ENCODE assay signal across 18 cellular contexts in genomic region chr2:172765664-172766063, GRCh38. TPM values are rescaled to one million over a fixed set of nuclear protein-coding genes. Genes with fewer than 3 reads are reported as not detected.
A peak's percentile ranks its signal among the peaks of the same experiment; 100 is the strongest.
DNase-seq lines count a peak whose midpoint lies in the region; ATAC-seq, FAIRE-seq and TF ChIP-seq lines count a peak whose summit lies in the region.
"Had no signal": no experiment of that assay in that cellular context is flagged by ENCODE, and none has a peak within 500 bp of the region (broad histone marks: within the 10 kb centered on the region; RNA-seq: fewer than 3 reads in every experiment).

No MANE protein-coding gene starts in this region.

- no peak overlapping the region for H3K4me3 Mint-ChIP-seq in stimulated activated effector memory CD8-positive, alpha-beta T cell treated with anti-CD3 and anti-CD28 coated beads, Interleukin-12 subunit alpha, Interleukin-12 subunit beta, amount 100 ng/mL, for 72 hours
- H3K4me3 Mint-ChIP-seq: CD4-positive, alpha-beta memory T cell; GM23338; H9 had no signal

- no peak overlapping the region for H3K4me3 ChIP-seq in GM12865 (ENCODE audit: low read depth, low read length)
- H3K4me3 ChIP-seq in aorta (ENCODE audit: low read length in 2 of 2) = no peak overlapping the region
- H3K4me3 ChIP-seq: GM23338 had no signal

- H3K9me3 Mint-ChIP-seq in stimulated activated effector memory CD8-positive, alpha-beta T cell treated with anti-CD3 and anti-CD28 coated beads, Interleukin-12 subunit alpha, Interleukin-12 subunit beta, amount 100 ng/mL, for 72 hours = peaks cover 5% of the 10 kb centered on the region

- no peak for FAIRE-seq in GM12891 (lab: Jason Lieb, UNC)
- FAIRE-seq: G401.6, GM12892 had no signal

- no peaks in the 10 kb centered on the region for H3K9me3 ChIP-seq in aorta (ENCODE audit: control insufficient read depth, low read length)

- WGBS in aorta, 2 donors = 88 to 92% methylated on average over 4 of the region's 4 CpGs

- H3K36me3 Mint-ChIP-seq in stimulated activated effector memory CD8-positive, alpha-beta T cell treated with anti-CD3 and anti-CD28 coated beads, Interleukin-12 subunit alpha, Interleukin-12 subunit beta, amount 100 ng/mL, for 72 hours = no peaks in the 10 kb centered on the region

- H3K27ac ChIP-seq in aorta (ENCODE audit: low read depth in 1 of 2, low read length in 2 of 2) = no peak overlapping the region

- no peak for TF ChIP-seq CTCF in GM12865 (IDR thresholded peaks at IDR 0.05; ENCODE audit: insufficient read depth, low read depth, low read length, missing control alignments)

- H3K27ac Mint-ChIP-seq in stimulated activated effector memory CD8-positive, alpha-beta T cell treated with anti-CD3 and anti-CD28 coated beads, Interleukin-12 subunit alpha, Interleukin-12 subunit beta, amount 100 ng/mL, for 72 hours = no peak overlapping the region
- H3K27ac Mint-ChIP-seq: CD4-positive, alpha-beta memory T cell; GM23338; H9 had no signal

- no peaks in the 10 kb centered on the region for H3K4me1 ChIP-seq in aorta (ENCODE audit: control insufficient read depth in 1 of 2, insufficient read depth in 2 of 2, low read length in 2 of 2)

- no peaks in the 10 kb centered on the region for H3K36me3 ChIP-seq in aorta (ENCODE audit: control insufficient read depth in 1 of 2, insufficient read depth in 2 of 2, low read length in 1 of 2)

- H3K4me1 Mint-ChIP-seq in stimulated activated effector memory CD8-positive, alpha-beta T cell treated with anti-CD3 and anti-CD28 coated beads, Interleukin-12 subunit alpha, Interleukin-12 subunit beta, amount 100 ng/mL, for 72 hours = no peaks in the 10 kb centered on the region
- H3K4me1 Mint-ChIP-seq: CD4-positive, alpha-beta memory T cell; GM23338 had no signal

- peak; percentile 1 for DNase-seq in GM12865 (ENCODE audit: low read depth)
- DNase-seq in GM12891 (ENCODE audit: insufficient read length, low spot score) = no peak
- no peak for DNase-seq in stimulated activated effector memory CD8-positive, alpha-beta T cell treated with anti-CD3 and anti-CD28 coated beads, Interleukin-12 subunit alpha, Interleukin-12 subunit beta, amount 100 ng/mL, for 72 hours (ENCODE audit: low spot score in 2 of 2)
- DNase-seq in aorta = no peak
- DNase-seq: C1 segment of cervical spinal cord; Calu3; CD4-positive, alpha-beta memory T cell; COR-L47; DMS153; DND-41; H9 had no signal

- peak; percentile 8 for ATAC-seq in stimulated activated effector memory CD8-positive, alpha-beta T cell treated with anti-CD3 and anti-CD28 coated beads, Interleukin-12 subunit alpha, Interleukin-12 subunit beta, amount 100 ng/mL, for 72 hours
- no peak for ATAC-seq in GM21825 (IDR thresholded peaks at IDR 0.05; ENCODE audit: unreplicated experiment)
- no peak for ATAC-seq in aorta (ENCODE audit: low FRiP score)
- no peak for ATAC-seq in HG02884 (IDR thresholded peaks at IDR 0.05; ENCODE audit: unreplicated experiment)
- ATAC-seq: GM23338, HCT116 had no signal

- no peaks in the 10 kb centered on the region for H3K27me3 ChIP-seq in aorta (ENCODE audit: control insufficient read depth in 1 of 2, insufficient read depth in 2 of 2, low read length in 1 of 2)

- TF ChIP-seq POLR2A in GM12891 (IDR thresholded peaks at IDR 0.05; ENCODE audit: low read depth, low read length) = no peak

- intact Hi-C loops in aorta (cut with DNase I) = no loop called here

TF ChIP-seq in GM12891, 5 proteins besides CTCF, POLR2A, EP300 and RAD21:
- TF ChIP-seq TAF1 (IDR thresholded peaks at IDR 0.05; ENCODE audit: low read depth, low read length) = no peak
- peak; percentile 23; the same call in 1 of the 2 replicates for TF ChIP-seq POU2F2 (IDR thresholded peaks at IDR 0.05; ENCODE audit: low read depth, low read length)
TF ChIP-seq in GM12891: peak in this region for 1.

RNA-seq across cellular contexts. Expression of gene RAPGEF4, which starts 30.0 kb away (rescaled TPM):
- polyA plus RNA-seq in GM12891 (2012; ENCODE audit: low read depth, missing spikeins) = 0.24 TPM
- total RNA-seq in aorta = 10 to 100 TPM in 1 of 2 donors, 1 to 10 TPM in 1; 6.7 to 22.8 TPM
- polyA plus RNA-seq in aorta = 1 to 10 TPM in 1 of 2 donors, under 1 TPM in 1; 0.46 to 1.0 TPM
- total RNA-seq: A172; CD4-positive, alpha-beta memory T cell had no signal
- polyA plus RNA-seq: CD4-positive, alpha-beta memory T cell had no signal
